Comparison of ENCODE assay signal across 23 cellular contexts in the genomic region with DNA sequence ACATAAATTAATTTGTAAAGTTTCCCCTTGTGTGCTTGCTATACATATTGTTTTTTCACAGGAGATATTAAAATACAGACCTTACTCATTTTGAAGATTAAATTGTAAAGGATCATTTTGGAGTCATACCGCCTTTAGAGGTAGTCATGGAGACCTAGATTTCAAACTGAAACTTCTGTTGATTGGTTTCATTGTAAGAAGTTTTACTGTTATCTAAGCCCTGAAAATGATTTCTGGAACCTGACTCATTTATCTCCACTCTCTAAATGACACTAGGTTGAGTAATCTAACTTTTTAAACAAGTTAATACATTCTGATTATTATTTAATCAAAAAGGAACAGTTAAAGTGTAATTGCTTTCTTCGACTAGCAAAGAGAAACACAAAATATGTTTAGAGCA.
DNase-seq lines count a peak whose midpoint lies in the region; ATAC-seq and TF ChIP-seq lines count a peak whose summit lies in the region.
"Had no signal": no experiment of that assay in that cellular context is flagged by ENCODE, and none has a peak within 500 bp of the region (broad histone marks: within the 10 kb centered on the region; RNA-seq: fewer than 3 reads in every experiment).

No MANE protein-coding gene starts in this region.

- H3F3A ChIP-seq in GM23338 (replicated peaks; ENCODE audit: low read depth) = no peaks in the 10 kb centered on the region

- intact Hi-C loops in activated CD4-positive, alpha-beta T cell treated with anti-CD3 and anti-CD28 coated beads for 36 hours (cut with DNase I, micrococcal nuclease) = loop anchor here in 1 of 2 experiments (5.0 kb wide), 1 partner anchor 1054 kb away; no protein-coding TSS in a partner anchor

- peaks cover 1% of the 10 kb centered on the region for H3K9me3 Mint-ChIP-seq in activated CD4-positive, alpha-beta T cell treated with anti-CD3 and anti-CD28 coated beads for 36 hours (ENCODE audit: low read depth)
- H3K9me3 Mint-ChIP-seq in glutamatergic neuron (ENCODE audit: unreplicated experiment) (peaks cover 5% of the 10 kb centered on the region), GM23338 (no peaks in the 10 kb centered on the region)
- H3K9me3 Mint-ChIP-seq: activated naive CD4-positive, alpha-beta T cell treated with anti-CD3 and anti-CD28 coated beads, Interleukin-2, amount 50 U/mL, for 24 hours had no signal

- H3K36me3 ChIP-seq in GM23338 (ENCODE audit: insufficient read depth) = no peaks in the 10 kb centered on the region
- H3K36me3 ChIP-seq: ascending aorta, esophagus squamous epithelium, MG63, SJCRH30, upper lobe of left lung had no signal

- POLR2A ChIA-PET in activated CD4-positive, alpha-beta T cell treated with anti-CD3 and anti-CD28 coated beads for 36 hours (lab: Charles Lee) = no interaction called here

- H3K4me2 ChIP-seq in GM23338 = no peak overlapping the region

- H3K4me3 Mint-ChIP-seq in activated CD4-positive, alpha-beta T cell treated with anti-CD3 and anti-CD28 coated beads for 36 hours = no peak overlapping the region
- H3K4me3 Mint-ChIP-seq in glutamatergic neuron (ENCODE audit: unreplicated experiment) (no peak overlapping the region), GM23338 (no peak overlapping the region)
- H3K4me3 Mint-ChIP-seq: activated naive CD4-positive, alpha-beta T cell treated with anti-CD3 and anti-CD28 coated beads, Interleukin-2, amount 50 U/mL, for 24 hours; B cell had no signal

- no peak overlapping the region for H2AFZ ChIP-seq in GM23338
- H2AFZ ChIP-seq: GM23248 had no signal

- H3K36me3 Mint-ChIP-seq in activated CD4-positive, alpha-beta T cell treated with anti-CD3 and anti-CD28 coated beads for 36 hours (ENCODE audit: low read depth) = no peaks in the 10 kb centered on the region
- H3K36me3 Mint-ChIP-seq in glutamatergic neuron (ENCODE audit: unreplicated experiment) = no peaks in the 10 kb centered on the region
- H3K36me3 Mint-ChIP-seq in GM23338 (ENCODE audit: low read depth) = no peaks in the 10 kb centered on the region
- H3K36me3 Mint-ChIP-seq: activated naive CD4-positive, alpha-beta T cell treated with anti-CD3 and anti-CD28 coated beads, Interleukin-2, amount 50 U/mL, for 24 hours had no signal

- DNase-seq in activated CD4-positive, alpha-beta T cell treated with anti-CD3 and anti-CD28 coated beads for 36 hours = no peak
- DNase-seq in activated CD4-positive, alpha-beta T cell treated with anti-CD3 and anti-CD28 coated beads, Interleukin-2, amount 50 U/mL, for 1 hour = no peak
- DNase-seq in GM20000 (ENCODE audit: low spot score) (peak; percentile 7), glutamatergic neuron (no peak), GM23338 (ENCODE audit: low spot score) (no peak), NCI-H146 treated with DMSO at 0.1 percent for 48 hours (lab: John Stamatoyannopoulos, UW; ENCODE audit: unreplicated experiment) (no peak)
- no peak for DNase-seq in stimulated activated CD4-positive, alpha-beta T cell treated with anti-CD3 and anti-CD28 coated beads, Interleukin-12 subunit alpha, Interleukin-12 subunit beta, amount 100 ng/mL, for 4 hours
- DNase-seq: cortex of kidney, DMS79, esophagus squamous epithelium, GM23248, hypothalamus, mesenchymal stem cell, MG63, NCI-H526 treated with DMSO at 0.1 percent for 48 hours, SJCRH30, upper lobe of left lung had no signal

- CTCF ChIA-PET in activated CD4-positive, alpha-beta T cell treated with anti-CD3 and anti-CD28 coated beads for 36 hours (lab: Charles Lee) = no interaction called here

- peaks cover 5% of the 10 kb centered on the region for H3K4me1 Mint-ChIP-seq in activated CD4-positive, alpha-beta T cell treated with anti-CD3 and anti-CD28 coated beads for 36 hours
- H3K4me1 Mint-ChIP-seq in glutamatergic neuron (ENCODE audit: low read depth, unreplicated experiment) (peaks cover 13% of the 10 kb centered on the region), GM23338 (no peaks in the 10 kb centered on the region)
- H3K4me1 Mint-ChIP-seq: activated naive CD4-positive, alpha-beta T cell treated with anti-CD3 and anti-CD28 coated beads, Interleukin-2, amount 50 U/mL, for 24 hours; B cell had no signal

- no peaks in the 10 kb centered on the region for H3K4me1 ChIP-seq in GM23338 (ENCODE audit: insufficient read depth)
- H3K4me1 ChIP-seq: ascending aorta, esophagus squamous epithelium, SJCRH30, upper lobe of left lung had no signal

- no peak overlapping the region for H3K27ac ChIP-seq in GM23338 (ENCODE audit: low read depth)
- H3K27ac ChIP-seq: ascending aorta, esophagus squamous epithelium, GM23248, SJCRH30, upper lobe of left lung had no signal

- no peaks in the 10 kb centered on the region for H3K79me2 ChIP-seq in GM23338 (replicated peaks; ENCODE audit: insufficient read depth)

- TF ChIP-seq CTCF in GM20000 (IDR thresholded peaks at IDR 0.05; ENCODE audit: extremely low read depth, missing control alignments) (no peak), glutamatergic neuron (IDR thresholded peaks at IDR 0.05; ENCODE audit: partially characterized antibody, unreplicated experiment) (no peak), GM23338 (conservative IDR thresholded peaks at IDR 0.05; ENCODE audit: low read depth in 2 of 2) (no peak)

- no peak overlapping the region for H3K27ac Mint-ChIP-seq in activated CD4-positive, alpha-beta T cell treated with anti-CD3 and anti-CD28 coated beads for 36 hours
- H3K27ac Mint-ChIP-seq in glutamatergic neuron (ENCODE audit: unreplicated experiment) (peak overlapping the region; percentile 93), GM23338 (no peak overlapping the region)
- H3K27ac Mint-ChIP-seq: activated naive CD4-positive, alpha-beta T cell treated with anti-CD3 and anti-CD28 coated beads, Interleukin-2, amount 50 U/mL, for 24 hours; B cell had no signal

- no peaks in the 10 kb centered on the region for H3K9me2 ChIP-seq in GM23338 (ENCODE audit: insufficient read depth)

- no peaks in the 10 kb centered on the region for H4K20me1 ChIP-seq in GM23338 (replicated peaks; ENCODE audit: insufficient read depth)

- H3K27me3 Mint-ChIP-seq in activated CD4-positive, alpha-beta T cell treated with anti-CD3 and anti-CD28 coated beads for 36 hours = no peaks in the 10 kb centered on the region
- H3K27me3 Mint-ChIP-seq in glutamatergic neuron (ENCODE audit: unreplicated experiment) (no peaks in the 10 kb centered on the region), GM23338 (ENCODE audit: insufficient read depth, low read depth, poor library complexity) (no peaks in the 10 kb centered on the region)
- H3K27me3 Mint-ChIP-seq: activated naive CD4-positive, alpha-beta T cell treated with anti-CD3 and anti-CD28 coated beads, Interleukin-2, amount 50 U/mL, for 24 hours; B cell had no signal

- no peak overlapping the region for H3K4me3 ChIP-seq in GM23338
- H3K4me3 ChIP-seq: ascending aorta, esophagus squamous epithelium, GM23248, K562, MG63, SJCRH30, upper lobe of left lung had no signal

- ATAC-seq in activated CD4-positive, alpha-beta T cell treated with anti-CD3 and anti-CD28 coated beads for 36 hours = peak; percentile 74
- ATAC-seq in HG03439 (IDR thresholded peaks at IDR 0.05; ENCODE audit: unreplicated experiment) = peak; percentile 69
- ATAC-seq in GM23338 = no peak
- ATAC-seq: K562, left lobe of liver had no signal

- H3K27me3 ChIP-seq in GM23338 (ENCODE audit: insufficient read depth) = no peaks in the 10 kb centered on the region
- H3K27me3 ChIP-seq: ascending aorta, esophagus squamous epithelium, MG63, SJCRH30, upper lobe of left lung had no signal

TF ChIP-seq in GM23338, 12 proteins besides CTCF, POLR2A, EP300 and RAD21 (continues in another document):
- TF ChIP-seq CREB1 (CRISPR knock-in tag; IDR thresholded peaks at IDR 0.05; ENCODE audit: low read depth) = no peak
- TF ChIP-seq ZNF331 (CRISPR knock-in tag; IDR thresholded peaks at IDR 0.05; ENCODE audit: low read depth) = no peak
- TF ChIP-seq POLR2AphosphoS5 (IDR thresholded peaks at IDR 0.05; ENCODE audit: low read depth) = no peak
- TF ChIP-seq JUNB (IDR thresholded peaks at IDR 0.05; ENCODE audit: unreplicated experiment) = no peak
- TF ChIP-seq, protein P1, sequence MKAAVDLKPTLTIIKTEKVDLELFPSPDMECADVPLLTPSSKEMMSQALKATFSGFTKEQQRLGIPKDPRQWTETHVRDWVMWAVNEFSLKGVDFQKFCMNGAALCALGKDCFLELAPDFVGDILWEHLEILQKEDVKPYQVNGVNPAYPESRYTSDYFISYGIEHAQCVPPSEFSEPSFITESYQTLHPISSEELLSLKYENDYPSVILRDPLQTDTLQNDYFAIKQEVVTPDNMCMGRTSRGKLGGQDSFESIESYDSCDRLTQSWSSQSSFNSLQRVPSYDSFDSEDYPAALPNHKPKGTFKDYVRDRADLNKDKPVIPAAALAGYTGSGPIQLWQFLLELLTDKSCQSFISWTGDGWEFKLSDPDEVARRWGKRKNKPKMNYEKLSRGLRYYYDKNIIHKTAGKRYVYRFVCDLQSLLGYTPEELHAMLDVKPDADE (IDR thresholded peaks at IDR 0.05) = no peak
- TF ChIP-seq EZH2phosphoT487 (IDR thresholded peaks at IDR 0.05; ENCODE audit: unreplicated experiment) = no peak
- TF ChIP-seq, protein P2, sequence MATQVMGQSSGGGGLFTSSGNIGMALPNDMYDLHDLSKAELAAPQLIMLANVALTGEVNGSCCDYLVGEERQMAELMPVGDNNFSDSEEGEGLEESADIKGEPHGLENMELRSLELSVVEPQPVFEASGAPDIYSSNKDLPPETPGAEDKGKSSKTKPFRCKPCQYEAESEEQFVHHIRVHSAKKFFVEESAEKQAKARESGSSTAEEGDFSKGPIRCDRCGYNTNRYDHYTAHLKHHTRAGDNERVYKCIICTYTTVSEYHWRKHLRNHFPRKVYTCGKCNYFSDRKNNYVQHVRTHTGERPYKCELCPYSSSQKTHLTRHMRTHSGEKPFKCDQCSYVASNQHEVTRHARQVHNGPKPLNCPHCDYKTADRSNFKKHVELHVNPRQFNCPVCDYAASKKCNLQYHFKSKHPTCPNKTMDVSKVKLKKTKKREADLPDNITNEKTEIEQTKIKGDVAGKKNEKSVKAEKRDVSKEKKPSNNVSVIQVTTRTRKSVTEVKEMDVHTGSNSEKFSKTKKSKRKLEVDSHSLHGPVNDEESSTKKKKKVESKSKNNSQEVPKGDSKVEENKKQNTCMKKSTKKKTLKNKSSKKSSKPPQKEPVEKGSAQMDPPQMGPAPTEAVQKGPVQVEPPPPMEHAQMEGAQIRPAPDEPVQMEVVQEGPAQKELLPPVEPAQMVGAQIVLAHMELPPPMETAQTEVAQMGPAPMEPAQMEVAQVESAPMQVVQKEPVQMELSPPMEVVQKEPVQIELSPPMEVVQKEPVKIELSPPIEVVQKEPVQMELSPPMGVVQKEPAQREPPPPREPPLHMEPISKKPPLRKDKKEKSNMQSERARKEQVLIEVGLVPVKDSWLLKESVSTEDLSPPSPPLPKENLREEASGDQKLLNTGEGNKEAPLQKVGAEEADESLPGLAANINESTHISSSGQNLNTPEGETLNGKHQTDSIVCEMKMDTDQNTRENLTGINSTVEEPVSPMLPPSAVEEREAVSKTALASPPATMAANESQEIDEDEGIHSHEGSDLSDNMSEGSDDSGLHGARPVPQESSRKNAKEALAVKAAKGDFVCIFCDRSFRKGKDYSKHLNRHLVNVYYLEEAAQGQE (IDR thresholded peaks at IDR 0.05; ENCODE audit: unreplicated experiment) = no peak
- no peak for TF ChIP-seq STAT1 (IDR thresholded peaks at IDR 0.05; ENCODE audit: unreplicated experiment)
- TF ChIP-seq ZNF114 (CRISPR knock-in tag; IDR thresholded peaks at IDR 0.05) = no peak
